ENCODE assay signal across 15 cellular contexts in the genomic region with DNA sequence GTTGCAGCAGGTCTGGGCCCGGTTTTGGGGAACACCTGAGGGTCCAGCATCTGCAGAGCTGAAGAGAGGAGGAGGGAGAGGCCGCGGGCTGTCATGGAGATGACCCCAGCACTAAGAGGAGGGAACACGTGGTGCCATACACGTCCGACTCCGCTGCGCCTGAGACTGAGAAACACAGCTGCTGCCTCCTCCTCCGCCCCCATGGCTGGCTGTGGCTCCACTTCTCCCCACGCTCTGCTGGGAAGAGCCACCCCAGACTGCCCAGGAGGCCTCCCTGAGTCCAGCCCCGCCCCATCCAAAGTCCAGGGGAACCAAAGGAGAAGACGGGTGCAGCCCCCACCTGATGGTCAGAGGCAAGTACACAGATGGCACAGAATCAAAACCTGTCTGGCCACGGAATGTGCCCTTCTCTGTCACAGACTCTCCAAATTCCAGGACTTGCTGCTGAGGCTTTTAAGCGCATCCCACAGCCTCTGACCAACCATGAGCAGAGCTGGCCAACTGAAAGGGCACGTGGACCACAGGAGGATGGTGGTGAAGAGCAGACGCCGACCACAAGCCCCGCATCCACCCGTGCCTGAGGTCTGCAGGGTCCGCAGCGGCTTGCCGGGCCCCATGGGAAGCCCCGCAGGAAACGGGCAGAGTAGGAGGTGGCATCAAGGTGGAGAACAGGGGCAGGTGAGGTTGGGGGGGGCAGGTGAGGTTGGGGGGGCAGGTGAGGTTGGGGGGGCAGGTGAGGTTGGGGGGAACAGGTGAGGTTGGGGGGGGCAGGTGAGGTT.
"Had no signal": no experiment of that assay in that cellular context is flagged by ENCODE, and none has a peak within 500 bp of the region (broad histone marks: within the 10 kb centered on the region; RNA-seq: fewer than 3 reads in every experiment).

No MANE protein-coding gene starts in this region.

- H3K27me3 ChIP-seq: dorsolateral prefrontal cortex, upper lobe of left lung had no signal

- H3K9me3 Mint-ChIP-seq: activated naive CD8-positive, alpha-beta T cell treated with anti-CD3 and anti-CD28 coated beads, Interleukin-2, amount 10 ng/mL, durations not matched to agents 7 days and 5 days; activated T-cell treated with anti-CD3 and anti-CD28 coated beads, Interleukin-2, amount 50 U/mL, for 4 hours; natural killer cell had no signal

- DNase-seq: activated CD4-positive, alpha-beta T cell treated with anti-CD3 and anti-CD28 coated beads, Interleukin-2, amount 50 U/mL, for 48 hours; activated CD4-positive, CD25-positive, alpha-beta regulatory T cell treated with anti-CD3 and anti-CD28 coated beads, Interleukin-2, amount 50 U/mL, for 72 hours; activated CD8-positive, alpha-beta memory T cell treated with anti-CD3 and anti-CD28 coated beads, Interleukin-2, amount 10 ng/mL, durations not matched to agents 7 days and 5 days; activated gamma-delta T cell; activated naive CD8-positive, alpha-beta T cell treated with anti-CD3 and anti-CD28 coated beads, Interleukin-2, amount 10 ng/mL, durations not matched to agents 7 days and 5 days; activated T-cell treated with anti-CD3 and anti-CD28 coated beads, Interleukin-2, amount 50 U/mL, for 4 hours; natural killer cell; nucleus accumbens; stimulated activated naive CD4-positive, alpha-beta T cell; T-helper 9 cell had no signal

- ATAC-seq: activated CD8-positive, alpha-beta memory T cell treated with anti-CD3 and anti-CD28 coated beads, Interleukin-2, amount 10 ng/mL, durations not matched to agents 7 days and 5 days; activated T-cell treated with anti-CD3 and anti-CD28 coated beads, Interleukin-2, amount 50 U/mL, for 4 hours; natural killer cell had no signal

- H3K4me1 ChIP-seq: breast epithelium, upper lobe of left lung had no signal

- H3K36me3 ChIP-seq: breast epithelium, suprapubic skin, upper lobe of left lung had no signal

- H3K27ac ChIP-seq: breast epithelium, suprapubic skin, upper lobe of left lung had no signal

- H3K4me3 Mint-ChIP-seq: activated CD8-positive, alpha-beta memory T cell treated with anti-CD3 and anti-CD28 coated beads, Interleukin-2, amount 10 ng/mL, durations not matched to agents 7 days and 5 days; activated naive CD8-positive, alpha-beta T cell treated with anti-CD3 and anti-CD28 coated beads, Interleukin-2, amount 10 ng/mL, durations not matched to agents 7 days and 5 days; activated T-cell treated with anti-CD3 and anti-CD28 coated beads, Interleukin-2, amount 50 U/mL, for 4 hours; natural killer cell had no signal

- H3K36me3 Mint-ChIP-seq: activated CD8-positive, alpha-beta memory T cell treated with anti-CD3 and anti-CD28 coated beads, Interleukin-2, amount 10 ng/mL, durations not matched to agents 7 days and 5 days; activated naive CD8-positive, alpha-beta T cell treated with anti-CD3 and anti-CD28 coated beads, Interleukin-2, amount 10 ng/mL, durations not matched to agents 7 days and 5 days; natural killer cell had no signal

- H3K4me3 ChIP-seq: mucosa of descending colon, suprapubic skin, upper lobe of left lung had no signal

- H3K27ac Mint-ChIP-seq: activated CD8-positive, alpha-beta memory T cell treated with anti-CD3 and anti-CD28 coated beads, Interleukin-2, amount 10 ng/mL, durations not matched to agents 7 days and 5 days; activated naive CD8-positive, alpha-beta T cell treated with anti-CD3 and anti-CD28 coated beads, Interleukin-2, amount 10 ng/mL, durations not matched to agents 7 days and 5 days; natural killer cell had no signal

- H3K4me1 Mint-ChIP-seq: activated CD8-positive, alpha-beta memory T cell treated with anti-CD3 and anti-CD28 coated beads, Interleukin-2, amount 10 ng/mL, durations not matched to agents 7 days and 5 days had no signal
